In the genomic region with DNA sequence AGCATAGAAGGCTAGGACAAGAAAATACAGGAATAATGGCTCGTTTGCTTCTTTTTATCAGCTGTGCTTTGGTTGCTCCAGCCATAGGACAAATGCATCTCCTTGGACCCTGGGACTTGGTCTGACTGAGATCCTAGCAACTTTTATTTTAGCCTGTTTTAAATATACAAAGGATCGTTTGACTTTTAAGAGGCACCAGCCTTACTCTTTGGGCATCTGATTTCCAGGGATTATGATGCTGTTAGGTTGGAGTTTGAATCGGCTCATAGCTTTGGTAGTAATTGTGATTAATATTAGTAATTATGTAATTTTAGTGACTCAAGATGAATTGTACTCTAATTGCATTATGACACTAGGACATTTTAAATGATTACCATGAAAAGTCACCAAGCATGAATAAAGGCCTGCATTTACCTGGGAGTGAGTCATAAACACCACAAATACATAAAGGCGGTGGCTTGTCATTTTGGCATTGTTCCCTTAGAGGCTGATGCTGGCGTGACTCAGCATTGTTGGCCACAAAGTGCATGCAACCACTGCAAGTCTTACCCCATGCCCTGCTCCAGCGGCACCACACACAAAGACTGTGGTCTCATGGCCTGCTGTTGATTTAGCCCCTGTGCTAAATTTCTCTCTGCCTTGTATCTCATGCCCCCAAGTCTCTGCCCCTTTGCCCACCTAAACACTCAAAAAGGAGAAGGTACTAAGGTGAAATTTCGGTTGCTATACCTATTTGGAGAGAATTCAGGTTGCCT, we compare ENCODE assay signal across 9 cellular contexts. TPM values are rescaled to one million over a fixed set of nuclear protein-coding genes. Genes with fewer than 3 reads are reported as not detected.
DNase-seq lines count a peak whose midpoint lies in the region; ATAC-seq, FAIRE-seq and TF ChIP-seq lines count a peak whose summit lies in the region.
"Had no signal": no experiment of that assay in that cellular context is flagged by ENCODE, and none has a peak within 500 bp of the region (broad histone marks: within the 10 kb centered on the region; RNA-seq: fewer than 3 reads in every experiment).

No MANE protein-coding gene starts in this region.

- TF ChIP-seq CTCF in epithelial cell of proximal tubule (conservative IDR thresholded peaks at IDR 0.05; ENCODE audit: low read depth, low read length) (no peak), psoas muscle (IDR thresholded peaks at IDR 0.05) (no peak), D721Med (IDR thresholded peaks at IDR 0.05; ENCODE audit: insufficient read depth, missing control alignments) (no peak)

- H3K27me3 ChIP-seq in psoas muscle (ENCODE audit: insufficient read depth in 3 of 3, low read length in 2 of 3), result no peaks in the 10 kb centered on the region

- H3K4me3 ChIP-seq in epithelial cell of proximal tubule (ENCODE audit: low read depth, low read length) (no peak overlapping the region), psoas muscle (peak overlapping the region; percentile 29)

- ATAC-seq in GM18858 (IDR thresholded peaks at IDR 0.05; ENCODE audit: unreplicated experiment), result peak; percentile 95
- peak; percentile 90 for ATAC-seq in HG03060 (IDR thresholded peaks at IDR 0.05; ENCODE audit: low read depth, unreplicated experiment)
- peak; percentile 82 to 89 (median 85) for ATAC-seq in psoas muscle

- H3K27me3 Mint-ChIP-seq in activated CD4-positive, alpha-beta memory T cell treated with anti-CD3 and anti-CD28 coated beads for 36 hours, result no peaks in the 10 kb centered on the region

- POLR2A ChIA-PET in activated CD4-positive, alpha-beta memory T cell treated with anti-CD3 and anti-CD28 coated beads for 36 hours (lab: Charles Lee), result interaction anchor here (1.5 kb wide), 1 partner anchor 12 kb away, joined by 6 read pairs; the partner anchor contains the start of gene GPAT3

- H3K36me3 Mint-ChIP-seq in activated CD4-positive, alpha-beta memory T cell treated with anti-CD3 and anti-CD28 coated beads for 36 hours, result peaks cover 2% of the 10 kb centered on the region
- H3K36me3 Mint-ChIP-seq: naive B cell had no signal

- no peaks in the 10 kb centered on the region for H3K9me3 ChIP-seq in psoas muscle

- H3K36me3 ChIP-seq in psoas muscle (ENCODE audit: insufficient read depth in 1 of 2, low read depth in 1 of 2), result peaks cover 0 to 9% of the 10 kb centered on the region in 2 donors

- peaks cover 20% of the 10 kb centered on the region for H3K4me1 Mint-ChIP-seq in activated CD4-positive, alpha-beta memory T cell treated with anti-CD3 and anti-CD28 coated beads for 36 hours (ENCODE audit: low read depth)
- H3K4me1 Mint-ChIP-seq: naive B cell had no signal

- H3K4me3 Mint-ChIP-seq in activated CD4-positive, alpha-beta memory T cell treated with anti-CD3 and anti-CD28 coated beads for 36 hours, result no peak overlapping the region
- H3K4me3 Mint-ChIP-seq: naive B cell had no signal

- intact Hi-C loops in activated CD4-positive, alpha-beta memory T cell treated with anti-CD3 and anti-CD28 coated beads for 36 hours (cut with micrococcal nuclease), result loop anchor here (1.0 kb wide), 3 partner anchors 9 to 13 kb away; no protein-coding TSS in a partner anchor
- intact Hi-C loops in psoas muscle (cut with DNase I), result no loop called here

- DNase-seq in A172 (ENCODE audit: low spot score) (peak; percentile 96), NCI-H2196 treated with DMSO at 0.1 percent for 48 hours (lab: John Stamatoyannopoulos, UW; ENCODE audit: unreplicated experiment) (peak; percentile 21), epithelial cell of proximal tubule (ENCODE audit: low read depth) (peak; percentile 93), psoas muscle (peak; percentile 73 to 82), D721Med (ENCODE audit: insufficient read length, low spot score) (no peak)
- peak; percentile 90 for DNase-seq in activated CD4-positive, alpha-beta memory T cell treated with anti-CD3 and anti-CD28 coated beads for 36 hours
- DNase-seq: naive B cell had no signal

- FAIRE-seq in D721Med (lab: Jason Lieb, UNC), result no peak

- peak overlapping the region; percentile 25 for H3K27ac Mint-ChIP-seq in activated CD4-positive, alpha-beta memory T cell treated with anti-CD3 and anti-CD28 coated beads for 36 hours
- H3K27ac Mint-ChIP-seq: naive B cell had no signal

- 40 to 53% (median 43%) methylated on average over 7 of the region's 7 CpGs for WGBS in psoas muscle, 3 donors

- peaks cover 50% of the 10 kb centered on the region for H3K4me1 ChIP-seq in psoas muscle

- H3K9me3 Mint-ChIP-seq in activated CD4-positive, alpha-beta memory T cell treated with anti-CD3 and anti-CD28 coated beads for 36 hours, result no peaks in the 10 kb centered on the region
- H3K9me3 Mint-ChIP-seq: naive B cell had no signal

- CTCF ChIA-PET in activated CD4-positive, alpha-beta memory T cell treated with anti-CD3 and anti-CD28 coated beads for 36 hours (lab: Charles Lee), result interaction anchor here (1.0 kb wide), 1 partner anchor 17 kb away, joined by 3 read pairs; no protein-coding TSS in a partner anchor

- peak overlapping the region; percentile 96 for H3K27ac ChIP-seq in psoas muscle

RNA-seq across cellular contexts. Expression of gene GPAT3, which starts 12.4 kb away (rescaled TPM):
- total RNA-seq in A172 (2014; rRNA removed; shearing (Covaris generic)), result 7.8 and 9.9 TPM in 2 replicates
- total RNA-seq in activated CD4-positive, alpha-beta memory T cell treated with anti-CD3 and anti-CD28 coated beads for 36 hours, result 1 to 10 TPM; 4.2 to 7.2 TPM
- total RNA-seq in epithelial cell of proximal tubule (26.4 and 45.9 TPM in 2 replicates), psoas muscle (10 to 100 TPM; 18.9 to 55.5 (median 32.6) TPM)
- polyA plus RNA-seq in psoas muscle, result 100 to 1,000 TPM in 1 of 3 donors, 10 to 100 TPM in 2; 42.0 to 108 (median 49.2) TPM
